Comparison of ENCODE assay signal across 24 cellular contexts in genomic region chr1:107858323-107858722, GRCh38.
"Had no signal": no experiment of that assay in that cellular context is flagged by ENCODE, and none has a peak within 500 bp of the region (broad histone marks: within the 10 kb centered on the region; RNA-seq: fewer than 3 reads in every experiment).

No MANE protein-coding gene starts in this region.

- H3K4me1 Mint-ChIP-seq: nephron progenitor cell had no signal

- H3K9me3 Mint-ChIP-seq: nephron progenitor cell had no signal

- H3K4me2 ChIP-seq: hepatocyte, smooth muscle cell had no signal

- H3K4me3 ChIP-seq: hepatocyte, left ventricle myocardium inferior, lung, mucosa of descending colon, ovary, right atrium auricular region, right lobe of liver, smooth muscle cell, tibial nerve, upper lobe of left lung, vagina had no signal

- H3K27ac ChIP-seq: hepatocyte, left ventricle myocardium inferior, ovary, right atrium auricular region, right lobe of liver, tibial nerve, upper lobe of left lung, vagina had no signal

- H3K27ac Mint-ChIP-seq: naive thymus-derived CD4-positive, alpha-beta T cell; nephron progenitor cell; progenitor cell of endocrine pancreas; stimulated activated memory B cell treated with anti-CD40 and anti-IgM and Interleukin-4, amounts not matched to agents 10 μg/mL and 1 μg/mL and 100 μg/mL, for 72 hours had no signal

- H3K27me3 ChIP-seq: hepatocyte, ovary, right atrium auricular region, right lobe of liver, tibial nerve, upper lobe of left lung, vagina had no signal

- ATAC-seq: mucosa of descending colon; naive thymus-derived CD4-positive, alpha-beta T cell; right lobe of liver; stimulated activated memory B cell treated with anti-CD40 and anti-IgM and Interleukin-4, amounts not matched to agents 10 μg/mL and 1 μg/mL and 100 μg/mL, for 72 hours; stimulated activated naive CD8-positive, alpha-beta T cell treated with anti-CD3 and anti-CD28 coated beads, Interleukin-15, amount 100 ng/mL, for 72 hours had no signal

- H3K9me3 ChIP-seq: mucosa of descending colon, ovary, right atrium auricular region, right lobe of liver, tibial nerve, upper lobe of left lung, vagina had no signal

- H3K4me1 ChIP-seq: left ventricle myocardium inferior, right atrium auricular region, right lobe of liver, tibial nerve, upper lobe of left lung, vagina had no signal

- H3K36me3 ChIP-seq: left ventricle myocardium inferior, ovary, right atrium auricular region, right lobe of liver, tibial nerve, upper lobe of left lung, vagina had no signal

- H3K4me3 Mint-ChIP-seq: naive thymus-derived CD4-positive, alpha-beta T cell; nephron progenitor cell; stimulated activated memory B cell treated with anti-CD40 and anti-IgM and Interleukin-4, amounts not matched to agents 10 μg/mL and 1 μg/mL and 100 μg/mL, for 72 hours; stimulated activated naive CD8-positive, alpha-beta T cell treated with anti-CD3 and anti-CD28 coated beads, Interleukin-15, amount 100 ng/mL, for 72 hours had no signal

- H3K27me3 Mint-ChIP-seq: stimulated activated memory B cell treated with anti-CD40 and anti-IgM and Interleukin-4, amounts not matched to agents 10 μg/mL and 1 μg/mL and 100 μg/mL, for 72 hours; stimulated activated naive CD8-positive, alpha-beta T cell treated with anti-CD3 and anti-CD28 coated beads, Interleukin-15, amount 100 ng/mL, for 72 hours had no signal

- H2AFZ ChIP-seq: hepatocyte had no signal

- DNase-seq: islet precursor cell; left ventricle myocardium inferior; midbrain; mucosa of descending colon; naive thymus-derived CD4-positive, alpha-beta T cell; nephron progenitor cell; ovary; right lobe of liver; stimulated activated CD4-positive, alpha-beta T cell treated with anti-CD3 and anti-CD28 coated beads, Interleukin-1b, Interleukin-23, amount 100 ng/mL, for 48 hours; stimulated activated CD4-positive, alpha-beta T cell treated with anti-CD3 and anti-CD28 coated beads, Interleukin-2, amount 100 ng/mL, for 48 hours; stimulated activated CD4-positive, alpha-beta T cell treated with anti-CD3 and anti-CD28 coated beads, Interleukin-4, amount 100 ng/mL, for 4 hours; stimulated activated CD8-positive, alpha-beta memory T cell treated with anti-CD3 and anti-CD28 coated beads, Interleukin-4, amount 100 ng/mL, for 48 hours; stimulated activated naive CD4-positive, alpha-beta T cell treated with Interleukin-2 at 50 U/mL for 16 hours; stimulated activated naive CD8-positive, alpha-beta T cell treated with anti-CD3 and anti-CD28 coated beads, Interleukin-15, amount 100 ng/mL, for 72 hours; substantia nigra; upper lobe of left lung had no signal

- H3K79me2 ChIP-seq: hepatocyte had no signal
